Comparison of ENCODE assay signal across 1 cellular context in the genomic region with DNA sequence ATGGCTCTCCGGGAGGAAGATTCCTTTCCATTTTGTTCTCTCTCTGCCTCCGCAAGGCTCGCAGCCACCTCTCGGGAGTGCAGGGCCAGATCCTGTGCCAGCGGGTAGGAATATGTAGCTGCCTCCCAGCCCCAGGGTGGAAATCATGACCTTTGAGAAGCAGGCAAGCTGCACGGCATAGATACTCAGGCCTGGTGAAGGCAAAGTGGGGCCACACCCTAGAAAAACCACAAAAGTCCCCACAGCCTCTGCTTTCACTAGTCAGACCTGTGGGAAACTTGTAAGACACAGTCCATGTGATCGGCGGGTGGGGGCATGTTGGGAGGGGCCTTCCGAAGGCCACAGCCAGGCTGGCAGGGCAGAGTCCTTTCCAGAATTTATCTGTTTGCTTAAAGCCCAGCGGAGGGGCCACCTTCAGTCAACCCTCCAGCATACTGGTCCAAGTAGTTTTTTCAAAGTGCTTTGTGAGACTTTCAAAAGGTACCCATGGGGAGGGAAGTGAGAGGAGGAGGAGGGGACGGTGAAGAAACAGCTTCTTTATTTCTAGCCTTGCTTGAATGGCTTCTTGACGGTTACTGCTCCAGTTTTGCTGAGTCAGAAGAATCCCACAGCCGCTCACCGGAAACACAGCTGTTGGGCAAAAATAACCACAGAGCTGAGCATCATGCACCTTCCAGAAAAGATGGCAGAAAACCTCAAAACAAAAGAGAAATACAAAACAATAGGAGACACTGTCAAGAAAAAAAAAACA.
A peak's percentile ranks its signal among the peaks of the same experiment; 100 is the strongest.
TF ChIP-seq lines count a peak whose summit lies in the region.

A gene (plus strand): TSS at position 52 of the 751 bp plus-strand sequence. CDS start 16,562 bp downstream, outside the sequence.

TF ChIP-seq in K562, 482 proteins besides CTCF, POLR2A, EP300 and RAD21 (continued from another document and continues in another):
- TF ChIP-seq, protein P1, sequence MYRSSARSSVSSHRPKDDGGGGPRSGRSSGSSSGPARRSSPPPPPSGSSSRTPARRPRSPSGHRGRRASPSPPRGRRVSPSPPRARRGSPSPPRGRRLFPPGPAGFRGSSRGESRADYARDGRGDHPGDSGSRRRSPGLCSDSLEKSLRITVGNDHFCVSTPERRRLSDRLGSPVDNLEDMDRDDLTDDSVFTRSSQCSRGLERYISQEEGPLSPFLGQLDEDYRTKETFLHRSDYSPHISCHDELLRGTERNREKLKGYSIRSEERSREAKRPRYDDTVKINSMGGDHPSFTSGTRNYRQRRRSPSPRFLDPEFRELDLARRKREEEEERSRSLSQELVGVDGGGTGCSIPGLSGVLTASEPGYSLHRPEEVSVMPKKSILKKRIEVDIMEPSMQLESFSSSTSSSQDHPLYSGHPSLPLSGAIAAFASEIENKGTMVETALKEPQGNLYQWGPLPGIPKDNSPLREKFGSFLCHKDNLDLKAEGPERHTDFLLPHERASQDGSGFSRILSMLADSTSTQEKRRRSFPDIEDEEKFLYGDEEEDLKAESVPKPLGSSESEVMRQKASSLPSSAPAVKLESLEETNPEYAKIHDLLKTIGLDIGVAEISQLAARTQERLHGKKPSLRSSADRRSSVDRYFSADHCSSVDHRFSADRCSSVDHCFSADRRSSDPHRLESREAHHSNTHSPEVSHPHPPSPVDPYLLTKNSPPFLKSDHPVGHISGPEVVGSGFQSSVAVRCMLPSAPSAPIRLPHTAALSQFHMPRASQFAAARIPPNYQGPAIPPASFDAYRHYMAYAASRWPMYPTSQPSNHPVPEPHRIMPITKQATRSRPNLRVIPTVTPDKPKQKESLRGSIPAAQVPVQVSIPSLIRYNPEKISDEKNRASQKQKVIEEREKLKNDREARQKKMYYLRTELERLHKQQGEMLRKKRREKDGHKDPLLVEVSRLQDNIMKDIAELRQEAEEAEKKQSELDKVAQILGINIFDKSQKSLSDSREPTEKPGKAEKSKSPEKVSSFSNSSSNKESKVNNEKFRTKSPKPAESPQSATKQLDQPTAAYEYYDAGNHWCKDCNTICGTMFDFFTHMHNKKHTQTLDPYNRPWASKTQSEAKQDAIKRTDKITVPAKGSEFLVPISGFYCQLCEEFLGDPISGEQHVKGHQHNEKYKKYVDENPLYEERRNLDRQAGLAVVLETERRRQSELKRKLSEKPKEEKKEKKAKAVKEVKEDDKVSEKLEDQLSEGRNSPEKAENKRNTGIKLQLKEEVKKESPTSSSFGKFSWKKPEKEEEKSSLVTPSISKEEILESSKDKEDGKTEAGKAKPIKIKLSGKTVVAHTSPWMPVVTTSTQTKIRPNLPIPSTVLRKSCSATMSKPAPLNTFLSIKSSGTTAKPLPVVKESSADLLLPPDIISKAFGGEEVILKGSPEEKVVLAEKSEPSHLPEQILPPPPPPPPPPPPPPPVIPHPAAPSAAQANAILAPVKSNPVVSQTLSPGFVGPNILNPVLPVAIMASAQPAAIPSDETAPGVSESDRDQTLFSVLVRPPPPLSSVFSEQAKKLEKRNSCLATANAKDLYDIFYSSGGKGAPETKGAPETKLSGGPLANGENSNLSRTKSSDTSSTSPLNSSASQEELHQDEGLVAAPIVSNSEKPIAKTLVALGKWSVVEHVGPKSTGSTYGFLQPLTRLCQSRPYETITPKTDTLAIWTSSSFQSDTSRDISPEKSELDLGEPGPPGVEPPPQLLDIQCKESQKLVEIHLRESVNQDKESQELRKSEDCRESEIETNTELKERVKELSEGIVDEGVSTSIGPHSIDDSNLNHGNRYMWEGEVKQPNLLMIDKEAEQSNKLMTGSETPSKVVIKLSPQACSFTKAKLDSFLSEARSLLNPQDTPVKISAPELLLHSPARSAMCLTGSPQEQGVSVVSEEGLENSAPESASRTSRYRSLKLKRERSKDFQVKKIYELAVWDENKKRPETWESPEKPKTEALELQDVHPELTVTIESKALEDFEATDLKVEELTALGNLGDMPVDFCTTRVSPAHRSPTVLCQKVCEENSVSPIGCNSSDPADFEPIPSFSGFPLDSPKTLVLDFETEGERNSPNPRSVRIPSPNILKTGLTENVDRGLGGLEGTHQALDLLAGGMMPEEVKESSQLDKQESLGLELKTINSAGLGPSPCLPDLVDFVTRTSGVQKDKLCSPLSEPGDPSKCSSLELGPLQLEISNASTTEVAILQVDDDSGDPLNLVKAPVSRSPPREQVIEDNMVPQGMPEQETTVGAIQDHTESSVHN (IDR thresholded peaks at IDR 0.05; ENCODE audit: borderline replicate concordance in 1 of 2, low read depth in 1 of 2) = peak in 1 of 2 experiments; percentile 92; a peak in 1 of 4 replicates
- TF ChIP-seq, protein P2, sequence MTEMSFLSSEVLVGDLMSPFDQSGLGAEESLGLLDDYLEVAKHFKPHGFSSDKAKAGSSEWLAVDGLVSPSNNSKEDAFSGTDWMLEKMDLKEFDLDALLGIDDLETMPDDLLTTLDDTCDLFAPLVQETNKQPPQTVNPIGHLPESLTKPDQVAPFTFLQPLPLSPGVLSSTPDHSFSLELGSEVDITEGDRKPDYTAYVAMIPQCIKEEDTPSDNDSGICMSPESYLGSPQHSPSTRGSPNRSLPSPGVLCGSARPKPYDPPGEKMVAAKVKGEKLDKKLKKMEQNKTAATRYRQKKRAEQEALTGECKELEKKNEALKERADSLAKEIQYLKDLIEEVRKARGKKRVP (CRISPR knock-in tag; IDR thresholded peaks at IDR 0.05) = no peak
- TF ChIP-seq TARDBP (IDR thresholded peaks at IDR 0.05) (no peak), TAF15 (IDR thresholded peaks at IDR 0.05; ENCODE audit: low read depth, low read length) (no peak), HLTF (IDR thresholded peaks at IDR 0.05) (no peak), STAT5A (IDR thresholded peaks at IDR 0.05; ENCODE audit: borderline replicate concordance, low read length) (peak; percentile 86), STAG1 (CRISPR knock-in tag; IDR thresholded peaks at IDR 0.05; ENCODE audit: borderline replicate concordance) (no peak), ZSCAN32 (CRISPR knock-in tag; IDR thresholded peaks at IDR 0.05) (no peak), RBFOX2 (IDR thresholded peaks at IDR 0.05; ENCODE audit: low read depth, low read length) (peak; percentile 84), ZNF699 (CRISPR knock-in tag; IDR thresholded peaks at IDR 0.05; ENCODE audit: insufficient replicate concordance) (no peak), RUNX1 (IDR thresholded peaks at IDR 0.05; ENCODE audit: low read depth) (peak; percentile 96), NBN (IDR thresholded peaks at IDR 0.05; ENCODE audit: low read depth) (peak; percentile 95), SRSF7 (optimal IDR thresholded peaks at IDR 0.05; ENCODE audit: low read depth, low read length) (no peak), ZNF347 (CRISPR knock-in tag; IDR thresholded peaks at IDR 0.05; ENCODE audit: low read depth) (no peak), RCOR1 (IDR thresholded peaks at IDR 0.05; ENCODE audit: borderline replicate concordance in 1 of 2, low read depth in 2 of 2, low read length in 2 of 2) (peak; percentile 91 to 94), CTBP1 (IDR thresholded peaks at IDR 0.05; ENCODE audit: borderline replicate concordance) (peak; percentile 91), GTF2A2 (tag; IDR thresholded peaks at IDR 0.05) (no peak), PHF20 (IDR thresholded peaks at IDR 0.05; ENCODE audit: partially characterized antibody) (no peak), ARNT (IDR thresholded peaks at IDR 0.05) (peak in 1 of 2 experiments; percentile 75; a peak in 3 of 4 replicates), ETS2 (tag; IDR thresholded peaks at IDR 0.05; ENCODE audit: borderline replicate concordance, poor library complexity, severe bottlenecking) (no peak), MAFF (IDR thresholded peaks at IDR 0.05; ENCODE audit: low read length) (peak; percentile 100), CBX5 (IDR thresholded peaks at IDR 0.05; ENCODE audit: borderline replicate concordance, low read depth) (peak; percentile 21; the same call in 1 of the 2 replicates), NEUROD1 (IDR thresholded peaks at IDR 0.05; ENCODE audit: borderline replicate concordance, low read depth, low read length, partially characterized antibody) (peak; percentile 89), NCOA6 (IDR thresholded peaks at IDR 0.05) (0 out of 2 replicates have a peak, but pooled peaks have one; percentile 58), ZNF282 (CRISPR knock-in tag; IDR thresholded peaks at IDR 0.05) (no peak), NFYB (IDR thresholded peaks at IDR 0.05; ENCODE audit: extremely low read depth, insufficient read length) (no peak), GABPA (tag; conservative IDR thresholded peaks at IDR 0.05; ENCODE audit: low read depth) (peak; percentile 73), MYNN (IDR thresholded peaks at IDR 0.05) (peak; percentile 96), MYNN (CRISPR knock-in tag; IDR thresholded peaks at IDR 0.05) (no peak), ZNF174 (CRISPR knock-in tag; IDR thresholded peaks at IDR 0.05) (no peak), ZBTB1 (CRISPR knock-in tag; IDR thresholded peaks at IDR 0.05; ENCODE audit: borderline replicate concordance, low read depth) (peak; percentile 96), NCOR1 (IDR thresholded peaks at IDR 0.05) (peak; percentile 93), KAT7 (CRISPR knock-in tag; IDR thresholded peaks at IDR 0.05; ENCODE audit: borderline replicate concordance) (peak; percentile 69; the same call in 1 of the 2 replicates), FOS (IDR thresholded peaks at IDR 0.05; ENCODE audit: extremely low read depth, insufficient read length) (no peak), YBX1 (IDR thresholded peaks at IDR 0.05) (no peak)
- TF ChIP-seq, protein P3, sequence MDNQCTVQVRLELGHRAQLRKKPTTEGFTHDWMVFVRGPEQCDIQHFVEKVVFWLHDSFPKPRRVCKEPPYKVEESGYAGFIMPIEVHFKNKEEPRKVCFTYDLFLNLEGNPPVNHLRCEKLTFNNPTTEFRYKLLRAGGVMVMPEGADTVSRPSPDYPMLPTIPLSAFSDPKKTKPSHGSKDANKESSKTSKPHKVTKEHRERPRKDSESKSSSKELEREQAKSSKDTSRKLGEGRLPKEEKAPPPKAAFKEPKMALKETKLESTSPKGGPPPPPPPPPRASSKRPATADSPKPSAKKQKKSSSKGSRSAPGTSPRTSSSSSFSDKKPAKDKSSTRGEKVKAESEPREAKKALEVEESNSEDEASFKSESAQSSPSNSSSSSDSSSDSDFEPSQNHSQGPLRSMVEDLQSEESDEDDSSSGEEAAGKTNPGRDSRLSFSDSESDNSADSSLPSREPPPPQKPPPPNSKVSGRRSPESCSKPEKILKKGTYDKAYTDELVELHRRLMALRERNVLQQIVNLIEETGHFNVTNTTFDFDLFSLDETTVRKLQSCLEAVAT (IDR thresholded peaks at IDR 0.05) = peak in 1 of 2 experiments; percentile 97; a peak in 2 of 4 replicates
- TF ChIP-seq, protein P4, sequence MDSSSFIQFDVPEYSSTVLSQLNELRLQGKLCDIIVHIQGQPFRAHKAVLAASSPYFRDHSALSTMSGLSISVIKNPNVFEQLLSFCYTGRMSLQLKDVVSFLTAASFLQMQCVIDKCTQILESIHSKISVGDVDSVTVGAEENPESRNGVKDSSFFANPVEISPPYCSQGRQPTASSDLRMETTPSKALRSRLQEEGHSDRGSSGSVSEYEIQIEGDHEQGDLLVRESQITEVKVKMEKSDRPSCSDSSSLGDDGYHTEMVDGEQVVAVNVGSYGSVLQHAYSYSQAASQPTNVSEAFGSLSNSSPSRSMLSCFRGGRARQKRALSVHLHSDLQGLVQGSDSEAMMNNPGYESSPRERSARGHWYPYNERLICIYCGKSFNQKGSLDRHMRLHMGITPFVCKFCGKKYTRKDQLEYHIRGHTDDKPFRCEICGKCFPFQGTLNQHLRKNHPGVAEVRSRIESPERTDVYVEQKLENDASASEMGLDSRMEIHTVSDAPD (CRISPR knock-in tag; IDR thresholded peaks at IDR 0.05) = no peak
- TF ChIP-seq, protein P5, sequence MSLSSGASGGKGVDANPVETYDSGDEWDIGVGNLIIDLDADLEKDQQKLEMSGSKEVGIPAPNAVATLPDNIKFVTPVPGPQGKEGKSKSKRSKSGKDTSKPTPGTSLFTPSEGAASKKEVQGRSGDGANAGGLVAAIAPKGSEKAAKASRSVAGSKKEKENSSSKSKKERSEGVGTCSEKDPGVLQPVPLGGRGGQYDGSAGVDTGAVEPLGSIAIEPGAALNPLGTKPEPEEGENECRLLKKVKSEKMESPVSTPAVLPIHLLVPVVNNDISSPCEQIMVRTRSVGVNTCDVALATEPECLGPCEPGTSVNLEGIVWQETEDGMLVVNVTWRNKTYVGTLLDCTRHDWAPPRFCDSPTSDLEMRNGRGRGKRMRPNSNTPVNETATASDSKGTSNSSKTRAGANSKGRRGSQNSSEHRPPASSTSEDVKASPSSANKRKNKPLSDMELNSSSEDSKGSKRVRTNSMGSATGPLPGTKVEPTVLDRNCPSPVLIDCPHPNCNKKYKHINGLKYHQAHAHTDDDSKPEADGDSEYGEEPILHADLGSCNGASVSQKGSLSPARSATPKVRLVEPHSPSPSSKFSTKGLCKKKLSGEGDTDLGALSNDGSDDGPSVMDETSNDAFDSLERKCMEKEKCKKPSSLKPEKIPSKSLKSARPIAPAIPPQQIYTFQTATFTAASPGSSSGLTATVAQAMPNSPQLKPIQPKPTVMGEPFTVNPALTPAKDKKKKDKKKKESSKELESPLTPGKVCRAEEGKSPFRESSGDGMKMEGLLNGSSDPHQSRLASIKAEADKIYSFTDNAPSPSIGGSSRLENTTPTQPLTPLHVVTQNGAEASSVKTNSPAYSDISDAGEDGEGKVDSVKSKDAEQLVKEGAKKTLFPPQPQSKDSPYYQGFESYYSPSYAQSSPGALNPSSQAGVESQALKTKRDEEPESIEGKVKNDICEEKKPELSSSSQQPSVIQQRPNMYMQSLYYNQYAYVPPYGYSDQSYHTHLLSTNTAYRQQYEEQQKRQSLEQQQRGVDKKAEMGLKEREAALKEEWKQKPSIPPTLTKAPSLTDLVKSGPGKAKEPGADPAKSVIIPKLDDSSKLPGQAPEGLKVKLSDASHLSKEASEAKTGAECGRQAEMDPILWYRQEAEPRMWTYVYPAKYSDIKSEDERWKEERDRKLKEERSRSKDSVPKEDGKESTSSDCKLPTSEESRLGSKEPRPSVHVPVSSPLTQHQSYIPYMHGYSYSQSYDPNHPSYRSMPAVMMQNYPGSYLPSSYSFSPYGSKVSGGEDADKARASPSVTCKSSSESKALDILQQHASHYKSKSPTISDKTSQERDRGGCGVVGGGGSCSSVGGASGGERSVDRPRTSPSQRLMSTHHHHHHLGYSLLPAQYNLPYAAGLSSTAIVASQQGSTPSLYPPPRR (CRISPR knock-in tag; IDR thresholded peaks at IDR 0.05; ENCODE audit: borderline replicate concordance) = no peak
- TF ChIP-seq, protein P6, sequence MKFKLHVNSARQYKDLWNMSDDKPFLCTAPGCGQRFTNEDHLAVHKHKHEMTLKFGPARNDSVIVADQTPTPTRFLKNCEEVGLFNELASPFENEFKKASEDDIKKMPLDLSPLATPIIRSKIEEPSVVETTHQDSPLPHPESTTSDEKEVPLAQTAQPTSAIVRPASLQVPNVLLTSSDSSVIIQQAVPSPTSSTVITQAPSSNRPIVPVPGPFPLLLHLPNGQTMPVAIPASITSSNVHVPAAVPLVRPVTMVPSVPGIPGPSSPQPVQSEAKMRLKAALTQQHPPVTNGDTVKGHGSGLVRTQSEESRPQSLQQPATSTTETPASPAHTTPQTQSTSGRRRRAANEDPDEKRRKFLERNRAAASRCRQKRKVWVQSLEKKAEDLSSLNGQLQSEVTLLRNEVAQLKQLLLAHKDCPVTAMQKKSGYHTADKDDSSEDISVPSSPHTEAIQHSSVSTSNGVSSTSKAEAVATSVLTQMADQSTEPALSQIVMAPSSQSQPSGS (CRISPR knock-in tag; IDR thresholded peaks at IDR 0.05) = no peak
